ENCODE assay signal across 15 cellular contexts in genomic region chr15:65550681-65551098, GRCh38. TPM values are rescaled to one million over a fixed set of nuclear protein-coding genes. Genes with fewer than 3 reads are reported as not detected.
DNase-seq lines count a peak whose midpoint lies in the region; ATAC-seq, FAIRE-seq and TF ChIP-seq lines count a peak whose summit lies in the region.
"Had no signal": no experiment of that assay in that cellular context is flagged by ENCODE, and none has a peak within 500 bp of the region (broad histone marks: within the 10 kb centered on the region; RNA-seq: fewer than 3 reads in every experiment).

No MANE protein-coding gene starts in this region.

- TF ChIP-seq EP300 in A549 (IDR thresholded peaks at IDR 0.05) = no peak
- no peak for TF ChIP-seq EP300 in K562 (IDR thresholded peaks at IDR 0.05; ENCODE audit: low read length)

- peak overlapping the region in 1 of 2 experiments; percentile 2; a peak in 1 of 4 replicates for H3K9ac ChIP-seq in K562 (ENCODE audit: insufficient read depth in 1 of 2, low read depth in 2 of 2, low read length in 2 of 2)
- H3K9ac ChIP-seq: BLaER1 treated with 17β-estradiol and CSF1 and Interleukin-3, amounts not matched to agents 10 nM and 100 nM had no signal

- H3K79me2 ChIP-seq in K562 (ENCODE audit: control insufficient read depth, insufficient read depth, low read length) = peaks cover 75% of the 10 kb centered on the region

- no peak for DNase-seq in A549 (ENCODE audit: low read depth in 1 of 2, low spot score in 1 of 2)
- peak; percentile 2 for DNase-seq in HCEC 1CT
- DNase-seq in K562 (ENCODE audit: extremely low read depth in 1 of 4, low spot score in 3 of 4) = peak in 2 of 4 experiments; percentile 29 to 38
- DNase-seq in left kidney (ENCODE audit: low read depth, low spot score) = peak; percentile 22
- DNase-seq in effector CD8-positive, alpha-beta T cell (lab: John Stamatoyannopoulos, UW) = no peak
- DNase-seq in coronary artery (ENCODE audit: low spot score) = no peak
- DNase-seq in BE2C = no peak
- DNase-seq: kidney; nucleus accumbens; stimulated activated CD4-positive, alpha-beta T cell treated with anti-CD3 and anti-CD28 coated beads, Interleukin-4, amount 100 ng/mL, for 1 hour; T-helper 9 cell had no signal

- 87% methylated on average over 3 of the region's 3 CpGs for WGBS in A549 (ENCODE audit: missing lambda C conversion rate)
- WGBS in K562 (ENCODE audit: insufficient coverage, low coverage, missing lambda C conversion rate) = 4% methylated on average over 3 of the region's 3 CpGs

- POLR2A ChIA-PET in A549 (lab: Yijun Ruan, JAX) (no interaction called here), K562 (lab: Yijun Ruan, JAX) (interaction anchor here (0.6 to 1.0 kb wide), 3 partner anchors 20 to 171 kb away, joined by 3 read pairs; partner anchors contain the start of gene HACD3)

- ATAC-seq in A549 = peak; percentile 31 to 42; a peak in 2 of 6 replicates
- ATAC-seq in K562 = peak; percentile 74
- no peak for ATAC-seq in GM19395 (IDR thresholded peaks at IDR 0.05; ENCODE audit: unreplicated experiment)

- H3K36me3 ChIP-seq in K562 (ENCODE audit: control insufficient read depth, insufficient read depth, low read length) (peaks cover 30% of the 10 kb centered on the region), BE2C (peaks cover 24% of the 10 kb centered on the region)

- H3K9me3 ChIP-seq in A549 (no peaks in the 10 kb centered on the region), K562 (replicated peaks; ENCODE audit: control insufficient read depth, insufficient read depth, low read depth, low read length) (no peaks in the 10 kb centered on the region), BE2C (no peaks in the 10 kb centered on the region)
- H3K9me3 ChIP-seq: esophagus muscularis mucosa had no signal

- FAIRE-seq in A549 (lab: Jason Lieb, UNC) = no peak
- FAIRE-seq in K562 (lab: Jason Lieb, UNC) = no peak
- FAIRE-seq: bronchial epithelial cell, kidney had no signal

- no peak for TF ChIP-seq CTCF in A549 (IDR thresholded peaks at IDR 0.05)
- TF ChIP-seq CTCF in K562 (IDR thresholded peaks at IDR 0.05 in 2 of 3, conservative IDR thresholded peaks at IDR 0.05 in 1 of 3; ENCODE audit: insufficient read depth in 2 of 3, low read depth in 1 of 3, low read length in 3 of 3) = no peak
- no peak for TF ChIP-seq CTCF in coronary artery (IDR thresholded peaks at IDR 0.05)
- no peak for TF ChIP-seq CTCF in BE2C (IDR thresholded peaks at IDR 0.05; ENCODE audit: low read depth, low read length)

- BruUV-seq in K562 (replicated peaks; lab: Mats Ljungman, UMichigan) = no TSS peak

- no peaks in the 10 kb centered on the region for H3K9me1 ChIP-seq in K562 (ENCODE audit: control insufficient read depth, insufficient read depth, low read length)

- CTCF ChIA-PET in A549 (lab: Yijun Ruan, JAX) (interaction anchor here (1.2 to 1.3 kb wide), 2 partner anchors 8 to 34 kb away, joined by 4 to 5 read pairs; partner anchors contain the start of gene DPP8), K562 (lab: Yijun Ruan, JAX; ENCODE audit: low intra/inter-chr PET ratio) (no interaction called here)

- H3K4me2 ChIP-seq in A549 = no peak overlapping the region
- H3K4me2 ChIP-seq in K562 (ENCODE audit: insufficient read depth, low read length) = peak overlapping the region; percentile 75

- no peaks in the 10 kb centered on the region for H3K27me3 ChIP-seq in K562 (ENCODE audit: control insufficient read depth in 2 of 2, insufficient read depth in 2 of 2, low read length in 2 of 2)
- no peaks in the 10 kb centered on the region for H3K27me3 ChIP-seq in BE2C
- H3K27me3 ChIP-seq: BLaER1 treated with 17β-estradiol and CSF1 and Interleukin-3, amounts not matched to agents 10 nM and 100 nM; esophagus muscularis mucosa had no signal

- TF ChIP-seq POLR2A in A549 (IDR thresholded peaks at IDR 0.05; ENCODE audit: low read length) (no peak), K562 (conservative IDR thresholded peaks at IDR 0.05) (no peak)

- peaks cover 17% of the 10 kb centered on the region for H4K20me1 ChIP-seq in K562 (replicated peaks; ENCODE audit: control insufficient read depth, insufficient read depth, low read length)

- H3K4me1 ChIP-seq in A549 (0 out of 3 replicates have a peak, but pooled peaks cover 2% of the 10 kb centered on the region), K562 (replicated peaks in 1 of 2; ENCODE audit: control insufficient read depth in 2 of 2, insufficient read depth in 2 of 2, low read length in 2 of 2) (peaks cover 4 to 25% of the 10 kb centered on the region in 2 experiments; a peak in 3 of 5 replicates), BE2C (no peaks in the 10 kb centered on the region)

- H3K4me3 ChIP-seq in A549 (no peak overlapping the region), K562 (no peak overlapping the region), coronary artery (no peak overlapping the region), BE2C (ENCODE audit: low read depth, low read length) (no peak overlapping the region)
- H3K4me3 ChIP-seq: BLaER1 treated with 17β-estradiol and CSF1 and Interleukin-3, amounts not matched to agents 10 nM and 100 nM; esophagus muscularis mucosa had no signal

- no peak overlapping the region for H2AFZ ChIP-seq in K562 (ENCODE audit: low read depth, low read length)

- H3K27ac ChIP-seq in A549 (no peak overlapping the region), K562 (ENCODE audit: extremely low read depth, low read depth, low read length) (peak overlapping the region; percentile 58), coronary artery (no peak overlapping the region)
- H3K27ac ChIP-seq: BLaER1 treated with 17β-estradiol and CSF1 and Interleukin-3, amounts not matched to agents 10 nM and 100 nM; esophagus muscularis mucosa had no signal

- TF ChIP-seq RAD21 in A549 (conservative IDR thresholded peaks at IDR 0.05 in 1 of 2, IDR thresholded peaks at IDR 0.05 in 1 of 2) (no peak), K562 (CRISPR knock-in tag; conservative IDR thresholded peaks at IDR 0.05 in 1 of 2, IDR thresholded peaks at IDR 0.05 in 1 of 2) (no peak)

- in situ Hi-C loops in K562 (cut with MboI) = no loop called here

- intact Hi-C loops in K562 (cut with micrococcal nuclease) = loop anchor here (2.0 kb wide), 1 partner anchor 38 kb away; no protein-coding TSS in a partner anchor

TF ChIP-seq in K562, 482 proteins besides CTCF, POLR2A, EP300 and RAD21 (continues in another document):
- TF ChIP-seq CEBPB (tag; IDR thresholded peaks at IDR 0.05) (peak; percentile 16; the same call in 1 of the 2 replicates), HDAC2 (IDR thresholded peaks at IDR 0.05) (no peak), MCM5 (IDR thresholded peaks at IDR 0.05; ENCODE audit: low read depth) (no peak)

RNA-seq across cellular contexts. Expression of gene HACD3, which starts 20.4 kb away (rescaled TPM):
- 186 and 212 TPM in 2 replicates for polyA plus RNA-seq in A549 (2011; rRNA removed)
- 74.2 and 83.5 TPM in 2 replicates for polyA plus RNA-seq in A549 (2012; cell fraction: cytosol; rRNA removed)
- 41.8 and 49.0 TPM in 2 replicates for polyA plus RNA-seq in A549 (2012; cell fraction: nucleus; rRNA removed)
- 140 to 151 TPM (median 149 TPM) in 3 replicates for polyA plus RNA-seq in A549 (2017; fragmentation: RNase III; extraction: RNeasy Plus Mini Kit Qiagen cat#74134 plus additional on column Dnase treatment)
- polyA minus RNA-seq in A549 (2011; rRNA and poly(A)+ RNA removed) = 92.4 and 94.1 TPM in 2 replicates
- 79.8 and 109 TPM in 2 replicates for total RNA-seq in K562 (2011; cell fraction: chromatin; rRNA removed; ENCODE audit: low replicate concordance)
- 76.5 and 85.5 TPM in 2 replicates for total RNA-seq in K562 (2011; cell fraction: nucleolus; rRNA removed)
- 116 and 173 TPM in 2 replicates for total RNA-seq in K562 (2011; cell fraction: nucleoplasm; rRNA removed)
- total RNA-seq in K562 (2014; rRNA removed) = 72.8 and 84.0 TPM in 2 replicates
- 108 and 112 TPM in 2 replicates for total RNA-seq in K562 (2014; rRNA removed; fragmentation: Illumina TruSeq; extraction: Trizol)
- 108 and 113 TPM in 2 replicates for total RNA-seq in K562 (2015; rRNA removed; fragmentation: Illumina TruSeq; extraction: Trizol)
- total RNA-seq in K562 (2021) = 65.9 and 71.0 TPM in 2 replicates
- 88.4 and 117 TPM in 2 replicates for polyA plus RNA-seq in K562 (2011; rRNA removed)
- polyA plus RNA-seq in K562 (2011; cell fraction: cytosol; rRNA removed) = 44.6 and 64.9 TPM in 2 replicates
- 21.6 and 25.0 TPM in 2 replicates for polyA plus RNA-seq in K562 (2011; cell fraction: nucleus; rRNA removed)
- 62.2 and 71.7 TPM in 2 replicates for polyA plus RNA-seq in K562 (2012)
- 95.2 and 108 TPM in 2 replicates for polyA plus RNA-seq in K562 (2014; fragmentation: Illumina TruSeq; extraction: Trizol)
- 10 to 100 TPM; 48.1 to 59.6 TPM for polyA plus RNA-seq in K562 (2014; fragmentation: Nextera tagmentation; extraction: Ambion mirVana)
- polyA plus RNA-seq in K562 (2014; rRNA removed) = 65.0 and 75.2 TPM in 2 replicates
- 96.3 and 102 TPM in 2 replicates for polyA minus RNA-seq in K562 (2011; rRNA and poly(A)+ RNA removed)
- polyA minus RNA-seq in K562 (2011; cell fraction: cytosol; rRNA and poly(A)+ RNA removed) = 43.9 and 52.8 TPM in 2 replicates
- polyA minus RNA-seq in K562 (2011; cell fraction: nucleus; rRNA and poly(A)+ RNA removed) = 24.4 and 28.4 TPM in 2 replicates
- 88.6 TPM for polyA plus RNA-seq in BE2C (2012; ENCODE audit: insufficient read depth, insufficient read length, low read depth)

RNA-seq across cellular contexts. Expression of gene DPP8, which starts 33.2 kb away (rescaled TPM):
- polyA plus RNA-seq in A549 (2011; rRNA removed) = 41.8 and 43.3 TPM in 2 replicates
- 12.6 and 13.1 TPM in 2 replicates for polyA plus RNA-seq in A549 (2012; cell fraction: cytosol; rRNA removed)
- 7.5 and 8.9 TPM in 2 replicates for polyA plus RNA-seq in A549 (2012; cell fraction: nucleus; rRNA removed)
- 24.4 to 26.6 TPM (median 25.6 TPM) in 3 replicates for polyA plus RNA-seq in A549 (2017; fragmentation: RNase III; extraction: RNeasy Plus Mini Kit Qiagen cat#74134 plus additional on column Dnase treatment)
- 28.4 and 28.6 TPM in 2 replicates for polyA minus RNA-seq in A549 (2011; rRNA and poly(A)+ RNA removed)
- 46.4 and 104 TPM in 2 replicates for total RNA-seq in K562 (2011; cell fraction: chromatin; rRNA removed; ENCODE audit: low replicate concordance)
- total RNA-seq in K562 (2011; cell fraction: nucleolus; rRNA removed) = 37.0 and 41.0 TPM in 2 replicates
- 51.0 and 67.6 TPM in 2 replicates for total RNA-seq in K562 (2011; cell fraction: nucleoplasm; rRNA removed)
- 36.7 and 42.2 TPM in 2 replicates for total RNA-seq in K562 (2014; rRNA removed)
- total RNA-seq in K562 (2014; rRNA removed; fragmentation: Illumina TruSeq; extraction: Trizol) = 20.7 and 25.3 TPM in 2 replicates
- total RNA-seq in K562 (2015; rRNA removed; fragmentation: Illumina TruSeq; extraction: Trizol) = 17.0 and 18.3 TPM in 2 replicates
- 21.2 and 22.0 TPM in 2 replicates for total RNA-seq in K562 (2021)
- polyA plus RNA-seq in K562 (2011; rRNA removed) = 24.6 and 25.6 TPM in 2 replicates
- 6.0 and 14.6 TPM in 2 replicates for polyA plus RNA-seq in K562 (2011; cell fraction: cytosol; rRNA removed)
- 18.8 and 24.4 TPM in 2 replicates for polyA plus RNA-seq in K562 (2011; cell fraction: nucleus; rRNA removed)
- 18.2 and 20.0 TPM in 2 replicates for polyA plus RNA-seq in K562 (2012)
- polyA plus RNA-seq in K562 (2014; fragmentation: Illumina TruSeq; extraction: Trizol) = 14.2 and 18.4 TPM in 2 replicates
- polyA plus RNA-seq in K562 (2014; fragmentation: Nextera tagmentation; extraction: Ambion mirVana) = 1 to 10 TPM; 5.5 to 10.0 TPM
- polyA plus RNA-seq in K562 (2014; rRNA removed) = 26.8 and 27.6 TPM in 2 replicates
- polyA minus RNA-seq in K562 (2011; rRNA and poly(A)+ RNA removed) = 42.0 and 47.1 TPM in 2 replicates
- polyA minus RNA-seq in K562 (2011; cell fraction: cytosol; rRNA and poly(A)+ RNA removed) = 18.7 and 19.2 TPM in 2 replicates
- 33.8 and 49.0 TPM in 2 replicates for polyA minus RNA-seq in K562 (2011; cell fraction: nucleus; rRNA and poly(A)+ RNA removed)
- polyA plus RNA-seq in BE2C (2012; ENCODE audit: insufficient read depth, insufficient read length, low read depth) = 17.8 TPM

Comparison
In these comparisons a context has a peak if more than half of its experiments do, and no peak if none do; other contexts are left out.
1. DNase-seq: peak in HCEC 1CT (single experiment) and left kidney (single experiment); none in A549 (0 of 2), effector CD8-positive, alpha-beta T cell (single experiment), coronary artery (single experiment) and BE2C (single experiment).
2. Of the 35 proteins assayed by ChIP-seq in both K562 and A549: peak only in K562: CEBPB; only in A549: none; in both: none; in neither: 33; mixed calls (peak in some experiments, not most) for 1.